Comparison of ENCODE assay signal across 10 cellular contexts in genomic region chr16:81634380-81635121, GRCh38.
DNase-seq lines count a peak whose midpoint lies in the region; ATAC-seq and TF ChIP-seq lines count a peak whose summit lies in the region.
"Had no signal": no experiment of that assay in that cellular context is flagged by ENCODE, and none has a peak within 500 bp of the region (broad histone marks: within the 10 kb centered on the region; RNA-seq: fewer than 3 reads in every experiment).

No MANE protein-coding gene starts in this region.

- peaks cover 12% of the 10 kb centered on the region for H3K79me1 ChIP-seq in mesendoderm (ENCODE audit: low read length)

- H3K18ac ChIP-seq in mesendoderm (ENCODE audit: low read length) = peak overlapping the region; percentile 64

- H3K9ac ChIP-seq in MM.1S (ENCODE audit: low read length) = peak overlapping the region; percentile 28; the same call in 1 of the 2 replicates
- H3K9ac ChIP-seq in mesendoderm (ENCODE audit: low read length) = peak overlapping the region; percentile 0

- peak overlapping the region; percentile 79 for H3K27ac ChIP-seq in CD8-positive, alpha-beta memory T cell (ENCODE audit: low read depth, low read length)
- peak overlapping the region; percentile 79; the same call in 1 of the 2 replicates for H3K27ac ChIP-seq in MM.1S (ENCODE audit: low read length)
- H3K27ac ChIP-seq in mesendoderm (ENCODE audit: low read depth, low read length) = peak overlapping the region; percentile 86
- peak overlapping the region in 3 of 8 donors; percentile 38 to 80 (median 73) for H3K27ac ChIP-seq in spleen
- H3K27ac ChIP-seq: SJSA1 had no signal

- no peaks in the 10 kb centered on the region for H4K20me1 ChIP-seq in MM.1S (ENCODE audit: insufficient read depth, low read length)

- H2BK5ac ChIP-seq in mesendoderm (ENCODE audit: low read length) = peak overlapping the region; percentile 1

- peak overlapping the region in 6 of 8 donors; percentile 61 to 94 (median 86) for H3K27ac Mint-ChIP-seq in CD8-positive, alpha-beta memory T cell

- H3K27me3 ChIP-seq in CD8-positive, alpha-beta memory T cell (ENCODE audit: insufficient read depth, low read length, poor library complexity, severe bottlenecking) = no peaks in the 10 kb centered on the region
- H3K27me3 ChIP-seq in MM.1S (replicated peaks; ENCODE audit: insufficient read depth, low read length) (no peaks in the 10 kb centered on the region), mesendoderm (ENCODE audit: insufficient read depth, low read length, poor library complexity) (no peaks in the 10 kb centered on the region), spleen (replicated peaks in 1 of 7) (no peaks in the 10 kb centered on the region)
- H3K27me3 ChIP-seq: SJSA1, transverse colon had no signal

- CTCF ChIA-PET in CD8-positive, alpha-beta memory T cell (lab: Charles Lee) = interaction anchor here (1.1 to 1.4 kb wide), 2 partner anchors 13 to 63 kb away, joined by 3 to 5 read pairs; no protein-coding TSS in a partner anchor

- H3K9me2 ChIP-seq in MM.1S (replicated peaks; ENCODE audit: insufficient read depth, low read length) = no peaks in the 10 kb centered on the region

- no peaks in the 10 kb centered on the region for H3K9me3 Mint-ChIP-seq in CD8-positive, alpha-beta memory T cell

- no peak overlapping the region for H3K23ac ChIP-seq in mesendoderm (ENCODE audit: low read length)

- WGBS in mesendoderm (ENCODE audit: extremely low coverage, insufficient coverage, low lambda C conversion rate) = no CpG with 5 or more reads among the region's 13 CpGs
- WGBS in spleen, 5 donors = 51 to 70% (median 59%) methylated on average over 13 of the region's 13 CpGs

- POLR2A ChIA-PET in CD8-positive, alpha-beta memory T cell (lab: Charles Lee) = no interaction called here

- H3F3A ChIP-seq in MM.1S (ENCODE audit: insufficient read depth, low read length) = peaks cover 12% of the 10 kb centered on the region; the same call in 1 of the 2 replicates

- TF ChIP-seq CTCF in MM.1S (IDR thresholded peaks at IDR 0.05; ENCODE audit: low read length) (no peak), spleen (IDR thresholded peaks at IDR 0.05 in 8 of 11, conservative IDR thresholded peaks at IDR 0.05 in 3 of 11) (no peak)

- H4K8ac ChIP-seq in mesendoderm (ENCODE audit: low read depth, low read length) = no peak overlapping the region

- H2BK15ac ChIP-seq in mesendoderm (replicated peaks; ENCODE audit: low read depth) = no peak overlapping the region

- DNase-seq in CD8-positive, alpha-beta memory T cell = no peak
- DNase-seq in MM.1S = no peak
- DNase-seq in amniotic epithelial cell (ENCODE audit: low read depth) = peak; percentile 9
- DNase-seq in mesendoderm = peak; percentile 95
- DNase-seq in mucosa of gallbladder (ENCODE audit: low spot score) = no peak
- no peak for DNase-seq in spleen
- DNase-seq in head of caudate nucleus = no peak
- DNase-seq: transverse colon had no signal

- peak overlapping the region; percentile 47; the same call in 1 of the 2 replicates for H3K4me2 ChIP-seq in MM.1S (ENCODE audit: low read depth, low read length)
- H3K4me2 ChIP-seq in mesendoderm (ENCODE audit: low read length) = no peak overlapping the region

- H3K36me3 Mint-ChIP-seq in CD8-positive, alpha-beta memory T cell = peaks cover 0 to 3% (median 0%) of the 10 kb centered on the region in 3 donors

- H3K79me2 ChIP-seq in MM.1S (ENCODE audit: low read length) (0 out of 2 replicates have a peak, but pooled peaks cover 4% of the 10 kb centered on the region), mesendoderm (ENCODE audit: control insufficient read depth, insufficient read depth, low read length) (peaks cover 6% of the 10 kb centered on the region)

- no peak overlapping the region for H3K4me3 ChIP-seq in CD8-positive, alpha-beta memory T cell (ENCODE audit: low read length)
- no peak overlapping the region for H3K4me3 ChIP-seq in MM.1S (ENCODE audit: low read length)
- no peak overlapping the region for H3K4me3 ChIP-seq in mesendoderm (ENCODE audit: low read length)
- H3K4me3 ChIP-seq in spleen = no peak overlapping the region
- H3K4me3 ChIP-seq: SJSA1, transverse colon had no signal

- H3K4me1 ChIP-seq in CD8-positive, alpha-beta memory T cell (ENCODE audit: insufficient read depth, low read length) = peaks cover 28% of the 10 kb centered on the region
- H3K4me1 ChIP-seq in MM.1S (ENCODE audit: low read length) = peaks cover 23% of the 10 kb centered on the region
- H3K4me1 ChIP-seq in mesendoderm (ENCODE audit: control insufficient read depth, low read depth, low read length) = peaks cover 17% of the 10 kb centered on the region
- peaks cover 0 to 92% (median 58%) of the 10 kb centered on the region in 6 donors for H3K4me1 ChIP-seq in spleen

- H4K5ac ChIP-seq in mesendoderm (ENCODE audit: low read length) = no peak overlapping the region

- peaks cover 40 to 70% (median 42%) of the 10 kb centered on the region in 3 donors for H3K4me1 Mint-ChIP-seq in CD8-positive, alpha-beta memory T cell

- peak overlapping the region in 1 of 7 donors; percentile 32 for H3K4me3 Mint-ChIP-seq in CD8-positive, alpha-beta memory T cell

- intact Hi-C loops in spleen (cut with DNase I; ENCODE audit: low total_unique reads) = no loop called here
- intact Hi-C loops in head of caudate nucleus (cut with DNase I) = no loop called here

- H2AFZ ChIP-seq in MM.1S (ENCODE audit: low read length) = no peak overlapping the region

- H3K56ac ChIP-seq in mesendoderm (ENCODE audit: low read length) = peak overlapping the region; percentile 70

- no peaks in the 10 kb centered on the region for H3K36me3 ChIP-seq in CD8-positive, alpha-beta memory T cell (ENCODE audit: insufficient read depth, low read length)
- H3K36me3 ChIP-seq in MM.1S (replicated peaks; ENCODE audit: insufficient read depth, low read length) (no peaks in the 10 kb centered on the region), mesendoderm (ENCODE audit: control insufficient read depth, insufficient read depth, low read length) (no peaks in the 10 kb centered on the region), spleen (peaks cover 0 to 18% (median 0%) of the 10 kb centered on the region in 6 donors)
- H3K36me3 ChIP-seq: SJSA1, transverse colon had no signal

- no peak for ATAC-seq in GM21360 (IDR thresholded peaks at IDR 0.05; ENCODE audit: unreplicated experiment)

- no peak overlapping the region for H3K4ac ChIP-seq in mesendoderm (ENCODE audit: low read depth, low read length)

- H3K27me3 Mint-ChIP-seq in CD8-positive, alpha-beta memory T cell = no peaks in the 10 kb centered on the region

- H2BK120ac ChIP-seq in mesendoderm (ENCODE audit: low read depth, low read length) = no peak overlapping the region

- no peak overlapping the region for H2AK5ac ChIP-seq in mesendoderm (ENCODE audit: low read length)

- no peak for TF ChIP-seq POLR2A in spleen (IDR thresholded peaks at IDR 0.05)

- H3K9me3 ChIP-seq in CD8-positive, alpha-beta memory T cell (ENCODE audit: low read length) = no peaks in the 10 kb centered on the region
- H3K9me3 ChIP-seq in MM.1S (replicated peaks; ENCODE audit: insufficient read depth, low read length) = no peaks in the 10 kb centered on the region
- no peaks in the 10 kb centered on the region for H3K9me3 ChIP-seq in spleen
- H3K9me3 ChIP-seq: SJSA1, transverse colon had no signal

Comparison
In these comparisons a context has a peak if more than half of its experiments do, and no peak if none do; other contexts are left out.
1. DNase-seq: peak in amniotic epithelial cell (single experiment) and mesendoderm (single experiment); none in CD8-positive, alpha-beta memory T cell (0 of 5), MM.1S (single experiment), mucosa of gallbladder (single experiment), spleen (single experiment) and head of caudate nucleus (0 of 42).